23 cellular contexts compared by ENCODE assay signal in genomic region chr5:138132543-138132942, GRCh38. TPM values are rescaled to one million over a fixed set of nuclear protein-coding genes. Genes with fewer than 3 reads are reported as not detected.
DNase-seq lines count a peak whose midpoint lies in the region; ATAC-seq, FAIRE-seq and TF ChIP-seq lines count a peak whose summit lies in the region.
"Had no signal": no experiment of that assay in that cellular context is flagged by ENCODE, and none has a peak within 500 bp of the region (broad histone marks: within the 10 kb centered on the region; RNA-seq: fewer than 3 reads in every experiment).

No MANE protein-coding gene starts in this region.

- H3K4me3 Mint-ChIP-seq in activated CD4-positive, alpha-beta T cell treated with anti-CD3 and anti-CD28 coated beads for 36 hours = peak overlapping the region; percentile 68

- FAIRE-seq in K562 (lab: Jason Lieb, UNC) = no peak
- FAIRE-seq: A204.1 had no signal

- H3K36me3 ChIP-seq in K562 (ENCODE audit: control insufficient read depth, insufficient read depth, low read length) (no peaks in the 10 kb centered on the region), osteoblast (ENCODE audit: insufficient read depth, low read length) (no peaks in the 10 kb centered on the region)
- H3K36me3 ChIP-seq: right lobe of liver, stomach had no signal

- ATAC-seq in activated CD4-positive, alpha-beta T cell treated with anti-CD3 and anti-CD28 coated beads for 36 hours = no peak
- ATAC-seq in K562 = no peak
- ATAC-seq in left cardiac atrium = no peak
- ATAC-seq: mucosa of descending colon had no signal

- H3K27ac Mint-ChIP-seq in activated CD4-positive, alpha-beta T cell treated with anti-CD3 and anti-CD28 coated beads for 36 hours = no peak overlapping the region

- WGBS in K562 (ENCODE audit: insufficient coverage, low coverage, missing lambda C conversion rate) = 24% methylated on average over 7 of the region's 7 CpGs

- no peak for TF ChIP-seq RAD21 in K562 (CRISPR knock-in tag; conservative IDR thresholded peaks at IDR 0.05 in 1 of 2, IDR thresholded peaks at IDR 0.05 in 1 of 2)

- no peak for DNase-seq in activated CD4-positive, alpha-beta T cell treated with anti-CD3 and anti-CD28 coated beads for 36 hours
- DNase-seq in activated CD4-positive, alpha-beta T cell treated with anti-CD3 and anti-CD28 coated beads, Interleukin-2, amount 50 U/mL, for 48 hours = no peak
- no peak for DNase-seq in Jurkat, Clone E6-1 (ENCODE audit: low read depth, low spot score)
- DNase-seq in K562 (ENCODE audit: extremely low read depth in 1 of 4, low spot score in 3 of 4) (no peak), osteoblast (ENCODE audit: insufficient read length, low spot score, missing footprints) (no peak), posterior cingulate gyrus (no peak), NCI-H2171 treated with DMSO at 0.1 percent for 48 hours (lab: John Stamatoyannopoulos, UW) (no peak), left cardiac atrium (no peak)
- DNase-seq: activated gamma-delta T cell, GOT3, KBM-7, NCI-H1105, NCI-H2107, stomach had no signal

- H3K27me3 ChIP-seq in K562 (ENCODE audit: control insufficient read depth in 2 of 2, insufficient read depth in 2 of 2, low read length in 2 of 2) = peaks cover 7% of the 10 kb centered on the region in 2 experiments; a peak in 3 of 5 replicates
- no peaks in the 10 kb centered on the region for H3K27me3 ChIP-seq in osteoblast (ENCODE audit: insufficient read depth, low read length)
- H3K27me3 ChIP-seq: right lobe of liver had no signal

- no peaks in the 10 kb centered on the region for H3K9me1 ChIP-seq in K562 (ENCODE audit: control insufficient read depth, insufficient read depth, low read length)

- peak overlapping the region; percentile 46 for H3K4me3 ChIP-seq in Jurkat, Clone E6-1 (ENCODE audit: low read length)
- H3K4me3 ChIP-seq in K562 = no peak overlapping the region
- no peak overlapping the region for H3K4me3 ChIP-seq in osteoblast (ENCODE audit: insufficient read depth, low read length)
- H3K4me3 ChIP-seq: mucosa of descending colon had no signal

- no peaks in the 10 kb centered on the region for H3K9me3 Mint-ChIP-seq in activated CD4-positive, alpha-beta T cell treated with anti-CD3 and anti-CD28 coated beads for 36 hours (ENCODE audit: low read depth)
- H3K9me3 Mint-ChIP-seq: effector memory CD8-positive, alpha-beta T cell had no signal

- POLR2A ChIA-PET in activated CD4-positive, alpha-beta T cell treated with anti-CD3 and anti-CD28 coated beads for 36 hours (lab: Charles Lee) = interaction anchor here (0.6 kb wide), 1 partner anchor 372 kb away, joined by 3 read pairs; no protein-coding TSS in a partner anchor
- POLR2A ChIA-PET in K562 (lab: Yijun Ruan, JAX) = interaction anchor here (1.0 to 1.6 kb wide), 3 partner anchors 10 to 503 kb away, joined by 3 to 5 read pairs (median 3); no protein-coding TSS in a partner anchor

- H2AFZ ChIP-seq in K562 (ENCODE audit: low read depth, low read length) (peak overlapping the region; percentile 56), osteoblast (ENCODE audit: low read length) (no peak overlapping the region)

- no peak overlapping the region for H3K9ac ChIP-seq in K562 (ENCODE audit: insufficient read depth in 1 of 2, low read depth in 2 of 2, low read length in 2 of 2)

- H3K36me3 Mint-ChIP-seq in activated CD4-positive, alpha-beta T cell treated with anti-CD3 and anti-CD28 coated beads for 36 hours (ENCODE audit: low read depth) = no peaks in the 10 kb centered on the region

- H3K4me1 ChIP-seq in K562 (replicated peaks in 1 of 2; ENCODE audit: control insufficient read depth in 2 of 2, insufficient read depth in 2 of 2, low read length in 2 of 2) (no peaks in the 10 kb centered on the region), osteoblast (ENCODE audit: insufficient read depth, low read length) (no peaks in the 10 kb centered on the region)
- H3K4me1 ChIP-seq: right lobe of liver, stomach had no signal

- H3K27ac ChIP-seq in K562 (ENCODE audit: extremely low read depth, low read depth, low read length) (no peak overlapping the region), osteoblast (ENCODE audit: low read depth, low read length) (no peak overlapping the region)
- H3K27ac ChIP-seq: right lobe of liver, RWPE1, stomach had no signal

- in situ Hi-C loops in K562 (cut with MboI) = loop anchor here (10.0 kb wide), 1 partner anchor 478 kb away; no protein-coding TSS in a partner anchor

- peaks cover 3% of the 10 kb centered on the region for H3K4me1 Mint-ChIP-seq in activated CD4-positive, alpha-beta T cell treated with anti-CD3 and anti-CD28 coated beads for 36 hours

- H3K27me3 Mint-ChIP-seq in activated CD4-positive, alpha-beta T cell treated with anti-CD3 and anti-CD28 coated beads for 36 hours = peaks cover 2% of the 10 kb centered on the region

- CTCF ChIA-PET in activated CD4-positive, alpha-beta T cell treated with anti-CD3 and anti-CD28 coated beads for 36 hours (lab: Charles Lee) = interaction anchor here (0.6 to 8.1 kb wide), 20 partner anchors 8 to 503 kb away, joined by 3 to 127 read pairs (median 5); partner anchors contain the start of gene FAM13B
- CTCF ChIA-PET in K562 (lab: Yijun Ruan, JAX; ENCODE audit: low intra/inter-chr PET ratio) = interaction anchor here (0.7 to 2.9 kb wide), 7 partner anchors 55 to 811 kb away, joined by 3 to 32 read pairs (median 10); no protein-coding TSS in a partner anchor

- H3K4me2 ChIP-seq in K562 (ENCODE audit: insufficient read depth, low read length) = no peak overlapping the region
- H3K4me2 ChIP-seq in osteoblast (ENCODE audit: insufficient read depth, low read length) = peak overlapping the region; percentile 65

- no peaks in the 10 kb centered on the region for H4K20me1 ChIP-seq in K562 (replicated peaks; ENCODE audit: control insufficient read depth, insufficient read depth, low read length)
- no peaks in the 10 kb centered on the region for H4K20me1 ChIP-seq in osteoblast (ENCODE audit: insufficient read depth, low read length)

- H3K79me2 ChIP-seq in K562 (ENCODE audit: control insufficient read depth, insufficient read depth, low read length) = no peaks in the 10 kb centered on the region
- H3K79me2 ChIP-seq in osteoblast (ENCODE audit: insufficient read depth, low read length) = no peaks in the 10 kb centered on the region

- TF ChIP-seq CTCF in K562 (IDR thresholded peaks at IDR 0.05 in 2 of 3, conservative IDR thresholded peaks at IDR 0.05 in 1 of 3; ENCODE audit: insufficient read depth in 2 of 3, low read depth in 1 of 3, low read length in 3 of 3) = no peak
- TF ChIP-seq CTCF in osteoblast (IDR thresholded peaks at IDR 0.05; ENCODE audit: extremely low read depth, low read depth, low read length) = no peak

- H3K9me3 ChIP-seq in K562 (replicated peaks; ENCODE audit: control insufficient read depth, insufficient read depth, low read depth, low read length) = no peaks in the 10 kb centered on the region
- no peaks in the 10 kb centered on the region for H3K9me3 ChIP-seq in osteoblast (ENCODE audit: low read depth, low read length)
- H3K9me3 ChIP-seq: mucosa of descending colon, right lobe of liver, stomach had no signal

- BruUV-seq in K562 (replicated peaks; lab: Mats Ljungman, UMichigan) = no TSS peak

- intact Hi-C loops in activated CD4-positive, alpha-beta T cell treated with anti-CD3 and anti-CD28 coated beads for 36 hours (cut with DNase I, micrococcal nuclease) = loop anchor here in 1 of 2 experiments (10.0 kb wide), 1 partner anchor 498 kb away; no protein-coding TSS in a partner anchor
- intact Hi-C loops in K562 (cut with micrococcal nuclease) = loop anchor here (2.0 to 5.0 kb wide), 2 partner anchors 480 to 504 kb away; no protein-coding TSS in a partner anchor
- intact Hi-C loops in posterior cingulate gyrus (cut with DNase I) = no loop called here
- intact Hi-C loops in left cardiac atrium (cut with DNase I) = loop anchor here (2.0 to 10.0 kb wide), 4 partner anchors 50 to 358 kb away; partner anchors contain the start of genes FAM13B (in 1 of the 2) and WNT8A (in 1 of the 2)

- TF ChIP-seq EP300 in K562 (IDR thresholded peaks at IDR 0.05; ENCODE audit: low read length) = no peak

- no peak for TF ChIP-seq POLR2A in K562 (conservative IDR thresholded peaks at IDR 0.05)

RNA-seq across cellular contexts. Expression of gene NME5, which starts 6.7 kb away (rescaled TPM):
- total RNA-seq in activated CD4-positive, alpha-beta T cell treated with anti-CD3 and anti-CD28 coated beads for 36 hours = not detected
- not detected for polyA plus RNA-seq in Jurkat, Clone E6-1 (2012; ENCODE audit: insufficient read depth, insufficient read length)
- not detected in 2 replicates for total RNA-seq in K562 (2011; cell fraction: chromatin; rRNA removed; ENCODE audit: low replicate concordance)
- not detected in 2 replicates for total RNA-seq in K562 (2011; cell fraction: nucleolus; rRNA removed)
- not detected in 2 replicates for total RNA-seq in K562 (2011; cell fraction: nucleoplasm; rRNA removed)
- total RNA-seq in K562 (2014; rRNA removed) = not detected in 2 replicates
- total RNA-seq in K562 (2014; rRNA removed; fragmentation: Illumina TruSeq; extraction: Trizol) = not detected in 2 replicates
- not detected in 2 replicates for total RNA-seq in K562 (2015; rRNA removed; fragmentation: Illumina TruSeq; extraction: Trizol)
- total RNA-seq in K562 (2021) = not detected in 2 replicates
- not detected in 2 replicates for polyA plus RNA-seq in K562 (2011; rRNA removed)
- not detected in 2 replicates for polyA plus RNA-seq in K562 (2011; cell fraction: cytosol; rRNA removed)
- not detected in 2 replicates for polyA plus RNA-seq in K562 (2011; cell fraction: nucleus; rRNA removed)
- not detected in 2 replicates for polyA plus RNA-seq in K562 (2012)
- polyA plus RNA-seq in K562 (2014; fragmentation: Illumina TruSeq; extraction: Trizol) = not detected in 2 replicates
- polyA plus RNA-seq in K562 (2014; fragmentation: Nextera tagmentation; extraction: Ambion mirVana) = not detected
- polyA plus RNA-seq in K562 (2014; rRNA removed) = not detected in 2 replicates
- polyA minus RNA-seq in K562 (2011; rRNA and poly(A)+ RNA removed) = not detected in 2 replicates
- not detected in 2 replicates for polyA minus RNA-seq in K562 (2011; cell fraction: cytosol; rRNA and poly(A)+ RNA removed)
- not detected in 2 replicates for polyA minus RNA-seq in K562 (2011; cell fraction: nucleus; rRNA and poly(A)+ RNA removed)
- 5.9 and 6.5 TPM in 2 replicates for total RNA-seq in osteoblast
- total RNA-seq in left cardiac atrium = 1 to 10 TPM; 1.9 to 2.7 TPM
- total RNA-seq: activated CD8-positive, alpha-beta memory T cell treated with anti-CD3 and anti-CD28 coated beads for 36 hours had no signal

RNA-seq across cellular contexts. Expression of gene BRD8, which starts 45.9 kb away (rescaled TPM):
- 10 to 100 TPM; 60.7 to 61.4 TPM for total RNA-seq in activated CD4-positive, alpha-beta T cell treated with anti-CD3 and anti-CD28 coated beads for 36 hours
- polyA plus RNA-seq in Jurkat, Clone E6-1 (2012; ENCODE audit: insufficient read depth, insufficient read length) = 126 TPM
- 262 and 465 TPM in 2 replicates for total RNA-seq in K562 (2011; cell fraction: chromatin; rRNA removed; ENCODE audit: low replicate concordance)
- 139 and 153 TPM in 2 replicates for total RNA-seq in K562 (2011; cell fraction: nucleolus; rRNA removed)
- 257 and 290 TPM in 2 replicates for total RNA-seq in K562 (2011; cell fraction: nucleoplasm; rRNA removed)
- 53.9 and 54.6 TPM in 2 replicates for total RNA-seq in K562 (2014; rRNA removed)
- total RNA-seq in K562 (2014; rRNA removed; fragmentation: Illumina TruSeq; extraction: Trizol) = 71.2 and 85.6 TPM in 2 replicates
- total RNA-seq in K562 (2015; rRNA removed; fragmentation: Illumina TruSeq; extraction: Trizol) = 55.2 and 57.1 TPM in 2 replicates
- total RNA-seq in K562 (2021) = 65.7 and 74.1 TPM in 2 replicates
- polyA plus RNA-seq in K562 (2011; rRNA removed) = 163 and 175 TPM in 2 replicates
- polyA plus RNA-seq in K562 (2011; cell fraction: cytosol; rRNA removed) = 43.2 and 73.7 TPM in 2 replicates
- polyA plus RNA-seq in K562 (2011; cell fraction: nucleus; rRNA removed) = 342 and 416 TPM in 2 replicates
- 62.7 and 76.2 TPM in 2 replicates for polyA plus RNA-seq in K562 (2012)
- 87.9 and 88.4 TPM in 2 replicates for polyA plus RNA-seq in K562 (2014; fragmentation: Illumina TruSeq; extraction: Trizol)
- 100 to 1,000 TPM in 1 of 2 experiments, 10 to 100 TPM in 1; 89.5 to 141 TPM for polyA plus RNA-seq in K562 (2014; fragmentation: Nextera tagmentation; extraction: Ambion mirVana)
- polyA plus RNA-seq in K562 (2014; rRNA removed) = 76.8 and 87.0 TPM in 2 replicates
- polyA minus RNA-seq in K562 (2011; rRNA and poly(A)+ RNA removed) = 110 and 130 TPM in 2 replicates
- 22.6 and 38.0 TPM in 2 replicates for polyA minus RNA-seq in K562 (2011; cell fraction: cytosol; rRNA and poly(A)+ RNA removed)
- polyA minus RNA-seq in K562 (2011; cell fraction: nucleus; rRNA and poly(A)+ RNA removed) = 75.5 and 117 TPM in 2 replicates
- 47.1 and 51.0 TPM in 2 replicates for total RNA-seq in osteoblast
- 10 to 100 TPM; 19.8 to 34.7 TPM for total RNA-seq in left cardiac atrium

RNA-seq across cellular contexts. Expression of gene KIF20A, which starts 46.4 kb away (rescaled TPM):
- 10 to 100 TPM; 66.6 to 76.3 TPM for total RNA-seq in activated CD4-positive, alpha-beta T cell treated with anti-CD3 and anti-CD28 coated beads for 36 hours
- polyA plus RNA-seq in Jurkat, Clone E6-1 (2012; ENCODE audit: insufficient read depth, insufficient read length) = 72.1 TPM
- 122 and 137 TPM in 2 replicates for total RNA-seq in K562 (2011; cell fraction: chromatin; rRNA removed; ENCODE audit: low replicate concordance)
- 95.4 and 97.0 TPM in 2 replicates for total RNA-seq in K562 (2011; cell fraction: nucleolus; rRNA removed)
- total RNA-seq in K562 (2011; cell fraction: nucleoplasm; rRNA removed) = 81.0 and 82.0 TPM in 2 replicates
- total RNA-seq in K562 (2014; rRNA removed) (40.8 and 44.9 TPM in 2 replicates), K562 (2014; rRNA removed; fragmentation: Illumina TruSeq; extraction: Trizol) (61.2 and 63.1 TPM in 2 replicates), K562 (2015; rRNA removed; fragmentation: Illumina TruSeq; extraction: Trizol) (51.9 and 55.5 TPM in 2 replicates), K562 (2021) (49.0 and 52.6 TPM in 2 replicates), osteoblast (5.3 and 7.2 TPM in 2 replicates), left cardiac atrium (1 to 10 TPM in 1 of 2 donors, under 1 TPM in 1; 0.13 to 1.1 TPM)
- polyA plus RNA-seq in K562 (2011; rRNA removed) (53.9 and 57.0 TPM in 2 replicates), K562 (2014; fragmentation: Illumina TruSeq; extraction: Trizol) (52.3 and 59.6 TPM in 2 replicates), K562 (2014; fragmentation: Nextera tagmentation; extraction: Ambion mirVana) (10 to 100 TPM; 39.8 to 58.7 TPM), K562 (2014; rRNA removed) (36.8 and 39.6 TPM in 2 replicates)
- 31.9 and 42.7 TPM in 2 replicates for polyA plus RNA-seq in K562 (2011; cell fraction: cytosol; rRNA removed)
- 94.3 and 132 TPM in 2 replicates for polyA plus RNA-seq in K562 (2011; cell fraction: nucleus; rRNA removed)
- 28.5 and 32.7 TPM in 2 replicates for polyA plus RNA-seq in K562 (2012)
- polyA minus RNA-seq in K562 (2011; rRNA and poly(A)+ RNA removed) = 126 and 142 TPM in 2 replicates
- 49.5 and 58.0 TPM in 2 replicates for polyA minus RNA-seq in K562 (2011; cell fraction: cytosol; rRNA and poly(A)+ RNA removed)
- polyA minus RNA-seq in K562 (2011; cell fraction: nucleus; rRNA and poly(A)+ RNA removed) = 73.5 and 136 TPM in 2 replicates

RNA-seq across cellular contexts. Expression of gene WNT8A, which starts 48.7 kb away (rescaled TPM):
- total RNA-seq in activated CD4-positive, alpha-beta T cell treated with anti-CD3 and anti-CD28 coated beads for 36 hours = not detected
- polyA plus RNA-seq in Jurkat, Clone E6-1 (2012; ENCODE audit: insufficient read depth, insufficient read length) = not detected
- total RNA-seq in K562 (2011; cell fraction: chromatin; rRNA removed; ENCODE audit: low replicate concordance) = not detected in 2 replicates
- not detected in 2 replicates for total RNA-seq in K562 (2011; cell fraction: nucleolus; rRNA removed)
- not detected in 2 replicates for total RNA-seq in K562 (2011; cell fraction: nucleoplasm; rRNA removed)
- total RNA-seq in K562 (2014; rRNA removed) (not detected in 2 replicates), K562 (2014; rRNA removed; fragmentation: Illumina TruSeq; extraction: Trizol) (not detected in 2 replicates), K562 (2015; rRNA removed; fragmentation: Illumina TruSeq; extraction: Trizol) (not detected in 2 replicates), K562 (2021) (not detected in 2 replicates), osteoblast (not detected in 2 replicates), left cardiac atrium (not detected)
- polyA plus RNA-seq in K562 (2011; rRNA removed) (not detected in 2 replicates), K562 (2014; fragmentation: Illumina TruSeq; extraction: Trizol) (not detected in 2 replicates), K562 (2014; fragmentation: Nextera tagmentation; extraction: Ambion mirVana) (not detected), K562 (2014; rRNA removed) (not detected in 2 replicates)
- polyA plus RNA-seq in K562 (2011; cell fraction: cytosol; rRNA removed) = not detected in 2 replicates
- polyA plus RNA-seq in K562 (2011; cell fraction: nucleus; rRNA removed) = not detected in 2 replicates
- not detected in 2 replicates for polyA plus RNA-seq in K562 (2012)
- not detected in 2 replicates for polyA minus RNA-seq in K562 (2011; rRNA and poly(A)+ RNA removed)
- not detected in 2 replicates for polyA minus RNA-seq in K562 (2011; cell fraction: cytosol; rRNA and poly(A)+ RNA removed)
- not detected in 2 replicates for polyA minus RNA-seq in K562 (2011; cell fraction: nucleus; rRNA and poly(A)+ RNA removed)
- total RNA-seq: activated CD8-positive, alpha-beta memory T cell treated with anti-CD3 and anti-CD28 coated beads for 36 hours; cerebellum; Daoy; mucosa of descending colon; right lobe of liver; stomach; urinary bladder had no signal
- polyA plus RNA-seq: stomach, urinary bladder had no signal
